In genomic region chr14:21913759-21914158, GRCh38 we compare ENCODE assay signal across 8 cellular contexts.
DNase-seq lines count a peak whose midpoint lies in the region; ATAC-seq and TF ChIP-seq lines count a peak whose summit lies in the region.

No MANE protein-coding gene starts in this region.

- H3K36me3 Mint-ChIP-seq in activated CD4-positive, alpha-beta memory T cell treated with anti-CD3 and anti-CD28 coated beads for 36 hours: no peaks in the 10 kb centered on the region
- no peaks in the 10 kb centered on the region for H3K36me3 Mint-ChIP-seq in naive B cell

- H3K4me3 Mint-ChIP-seq in activated CD4-positive, alpha-beta memory T cell treated with anti-CD3 and anti-CD28 coated beads for 36 hours: peak overlapping the region; percentile 64
- peak overlapping the region in 1 of 8 donors; percentile 0 for H3K4me3 Mint-ChIP-seq in naive B cell
- H3K4me3 Mint-ChIP-seq in stimulated activated naive CD8-positive, alpha-beta T cell treated with anti-CD3 and anti-CD28 coated beads, Interleukin-15, amount 100 ng/mL, for 72 hours: peak overlapping the region; percentile 83 to 89

- H3K27me3 Mint-ChIP-seq in activated CD4-positive, alpha-beta memory T cell treated with anti-CD3 and anti-CD28 coated beads for 36 hours: no peaks in the 10 kb centered on the region
- H3K27me3 Mint-ChIP-seq in naive B cell: peaks cover 5 to 21% (median 7%) of the 10 kb centered on the region in 3 donors
- H3K27me3 Mint-ChIP-seq in stimulated activated naive CD8-positive, alpha-beta T cell treated with anti-CD3 and anti-CD28 coated beads, Interleukin-15, amount 100 ng/mL, for 72 hours: no peaks in the 10 kb centered on the region

- H3K4me3 ChIP-seq in HFF-Myc (replicated peaks; ENCODE audit: low read depth, low read length) (no peak overlapping the region), epithelial cell of esophagus (ENCODE audit: low read length) (no peak overlapping the region)

- peak overlapping the region; percentile 72 for H3K27ac Mint-ChIP-seq in activated CD4-positive, alpha-beta memory T cell treated with anti-CD3 and anti-CD28 coated beads for 36 hours
- H3K27ac Mint-ChIP-seq in naive B cell: peak overlapping the region in 2 of 6 donors; percentile 20 to 23
- H3K27ac Mint-ChIP-seq in stimulated activated naive CD8-positive, alpha-beta T cell treated with anti-CD3 and anti-CD28 coated beads, Interleukin-15, amount 100 ng/mL, for 72 hours: peak overlapping the region in 1 of 2 donors; percentile 81

- peaks cover 44% of the 10 kb centered on the region for H3K4me1 Mint-ChIP-seq in activated CD4-positive, alpha-beta memory T cell treated with anti-CD3 and anti-CD28 coated beads for 36 hours (ENCODE audit: low read depth)
- H3K4me1 Mint-ChIP-seq in naive B cell: peaks cover 9 to 19% (median 12%) of the 10 kb centered on the region in 3 donors
- peaks cover 52% of the 10 kb centered on the region for H3K4me1 Mint-ChIP-seq in stimulated activated naive CD8-positive, alpha-beta T cell treated with anti-CD3 and anti-CD28 coated beads, Interleukin-15, amount 100 ng/mL, for 72 hours

- POLR2A ChIA-PET in activated CD4-positive, alpha-beta memory T cell treated with anti-CD3 and anti-CD28 coated beads for 36 hours (lab: Charles Lee): interaction anchor here (0.7 to 1.2 kb wide), 6 partner anchors 32 to 644 kb away, joined by 3 to 6 read pairs (median 3); no protein-coding TSS in a partner anchor

- peak; percentile 4 for DNase-seq in DMS114 treated with DMSO at 0.1 percent for 48 hours (lab: John Stamatoyannopoulos, UW; ENCODE audit: unreplicated experiment)
- DNase-seq in HFF-Myc (ENCODE audit: extremely low read depth, low read depth): peak; percentile 25
- DNase-seq in NCI-H774 (lab: John Stamatoyannopoulos, UW): peak; percentile 21
- DNase-seq in activated CD4-positive, alpha-beta memory T cell treated with anti-CD3 and anti-CD28 coated beads for 36 hours: peak; percentile 84
- peak; percentile 75 for DNase-seq in epithelial cell of esophagus (ENCODE audit: low read depth)
- DNase-seq in naive B cell: peak; percentile 70
- peak; percentile 80 for DNase-seq in stimulated activated naive CD8-positive, alpha-beta T cell treated with anti-CD3 and anti-CD28 coated beads, Interleukin-15, amount 100 ng/mL, for 72 hours
- DNase-seq in AG08395 (ENCODE audit: low spot score): no peak

- CTCF ChIA-PET in activated CD4-positive, alpha-beta memory T cell treated with anti-CD3 and anti-CD28 coated beads for 36 hours (lab: Charles Lee): interaction anchor here (0.6 to 4.5 kb wide), 44 partner anchors 9 to 1016 kb away, joined by 3 to 31 read pairs (median 4); partner anchors contain the start of genes DAD1 and PRMT5

- intact Hi-C loops in activated CD4-positive, alpha-beta memory T cell treated with anti-CD3 and anti-CD28 coated beads for 36 hours (cut with micrococcal nuclease): loop anchor here (1.0 to 10.0 kb wide), 3 partner anchors 19 to 941 kb away; no protein-coding TSS in a partner anchor

- TF ChIP-seq CTCF in HFF-Myc (IDR thresholded peaks at IDR 0.05; ENCODE audit: low read depth, low read length, missing control alignments): peak; percentile 67
- TF ChIP-seq CTCF in epithelial cell of esophagus (IDR thresholded peaks at IDR 0.05; ENCODE audit: insufficient read depth, low read depth, low read length, missing control alignments): peak; percentile 54

- no peaks in the 10 kb centered on the region for H3K9me3 Mint-ChIP-seq in activated CD4-positive, alpha-beta memory T cell treated with anti-CD3 and anti-CD28 coated beads for 36 hours
- no peaks in the 10 kb centered on the region for H3K9me3 Mint-ChIP-seq in naive B cell
- no peaks in the 10 kb centered on the region for H3K9me3 Mint-ChIP-seq in stimulated activated naive CD8-positive, alpha-beta T cell treated with anti-CD3 and anti-CD28 coated beads, Interleukin-15, amount 100 ng/mL, for 72 hours

- peak; percentile 88 for ATAC-seq in naive B cell (ENCODE audit: low read depth in 2 of 2)
- peak; percentile 93 for ATAC-seq in stimulated activated naive CD8-positive, alpha-beta T cell treated with anti-CD3 and anti-CD28 coated beads, Interleukin-15, amount 100 ng/mL, for 72 hours
